In genomic region chr11:74084796-74085541, GRCh38 we compare ENCODE assay signal across 21 cellular contexts.
DNase-seq lines count a peak whose midpoint lies in the region; ATAC-seq and TF ChIP-seq lines count a peak whose summit lies in the region.
"Had no signal": no experiment of that assay in that cellular context is flagged by ENCODE, and none has a peak within 500 bp of the region (broad histone marks: within the 10 kb centered on the region; RNA-seq: fewer than 3 reads in every experiment).

No MANE protein-coding gene starts in this region.

- H3K4me3 ChIP-seq in PC-9 (no peak overlapping the region), fibroblast of mammary gland (ENCODE audit: control insufficient read depth, low read depth, low read length) (no peak overlapping the region), smooth muscle cell (no peak overlapping the region)
- H3K4me3 ChIP-seq: body of pancreas, psoas muscle, SJCRH30, transverse colon had no signal

- H3K9me3 ChIP-seq in PC-9 (ENCODE audit: insufficient read depth, low read depth) (no peaks in the 10 kb centered on the region), smooth muscle cell (replicated peaks; ENCODE audit: low read depth) (no peaks in the 10 kb centered on the region)
- H3K9me3 ChIP-seq: body of pancreas, psoas muscle had no signal

- no TSS peak for BruUV-seq in PC-9 (replicated peaks; lab: Mats Ljungman, UMichigan)

- H4K20me1 ChIP-seq in PC-9 (ENCODE audit: insufficient read depth) (no peaks in the 10 kb centered on the region), smooth muscle cell (ENCODE audit: low read depth) (no peaks in the 10 kb centered on the region)

- H3K4me1 ChIP-seq in PC-9 (replicated peaks; ENCODE audit: insufficient read depth), result peaks cover 19% of the 10 kb centered on the region
- no peaks in the 10 kb centered on the region for H3K4me1 ChIP-seq in smooth muscle cell (ENCODE audit: low read depth)
- H3K4me1 ChIP-seq: body of pancreas, psoas muscle, transverse colon had no signal

- TF ChIP-seq CTCF in PC-9 (conservative IDR thresholded peaks at IDR 0.05), result no peak
- TF ChIP-seq CTCF in fibroblast of mammary gland (conservative IDR thresholded peaks at IDR 0.05; ENCODE audit: control insufficient read depth, insufficient read depth, low read depth, low read length), result no peak
- TF ChIP-seq CTCF in smooth muscle cell (IDR thresholded peaks at IDR 0.05; ENCODE audit: borderline replicate concordance, insufficient read depth, poor library complexity, severe bottlenecking), result no peak

- H3K27me3 ChIP-seq in PC-9 (ENCODE audit: insufficient read depth, low read depth), result no peaks in the 10 kb centered on the region
- H3K27me3 ChIP-seq in smooth muscle cell (ENCODE audit: low read depth), result no peaks in the 10 kb centered on the region
- H3K27me3 ChIP-seq: body of pancreas, SJCRH30, transverse colon had no signal

- DNase-seq in GM03348 (ENCODE audit: low spot score) (peak; percentile 18), PC-9 (peak; percentile 3 to 85), fibroblast of mammary gland (ENCODE audit: low read depth) (peak; percentile 10), smooth muscle cell (lab: John Stamatoyannopoulos, UW; ENCODE audit: unreplicated experiment) (no peak), epidermal melanocyte (ENCODE audit: insufficient read length, low spot score) (no peak), SW 1271 (lab: John Stamatoyannopoulos, UW) (no peak), NK-92 (lab: John Stamatoyannopoulos, UW; ENCODE audit: unreplicated experiment) (no peak)
- DNase-seq: activated CD4-positive, alpha-beta T cell treated with anti-CD3 and anti-CD28 coated beads for 1 hour; activated CD8-positive, alpha-beta memory T cell treated with anti-CD3 and anti-CD28 coated beads, Interleukin-2, amount 50 U/mL, for 48 hours; activated naive CD4-positive, alpha-beta T cell treated with Interleukin-2 at 50 U/mL for 16 hours; dermis blood vessel endothelial cell; NCI-H2029 treated with DMSO at 0.1 percent for 48 hours; NCI-H524; psoas muscle; SJCRH30; stimulated activated naive CD4-positive, alpha-beta T cell; T-helper 9 cell; transverse colon had no signal

- H2AFZ ChIP-seq in PC-9 (no peak overlapping the region), smooth muscle cell (ENCODE audit: low read depth) (no peak overlapping the region)

- WGBS in smooth muscle cell (ENCODE audit: low lambda C conversion rate), result 93% methylated on average over 2 of the region's 2 CpGs

- CTCF ChIA-PET in PC-9 (lab: Charles Lee), result no interaction called here

- H3F3A ChIP-seq in PC-9 (ENCODE audit: insufficient read depth, low read depth), result peaks cover 16% of the 10 kb centered on the region
- H3F3A ChIP-seq in smooth muscle cell (ENCODE audit: low read depth), result no peaks in the 10 kb centered on the region

- H3K9ac ChIP-seq in smooth muscle cell (ENCODE audit: low read depth), result no peak overlapping the region

- peak overlapping the region; percentile 6 for H3K4me2 ChIP-seq in PC-9
- no peak overlapping the region for H3K4me2 ChIP-seq in smooth muscle cell

- intact Hi-C loops in PC-9 (cut with micrococcal nuclease; ENCODE audit: unreplicated experiment), result no loop called here

- no peak for ATAC-seq in GM18511 (IDR thresholded peaks at IDR 0.05; ENCODE audit: unreplicated experiment)
- ATAC-seq: body of pancreas, psoas muscle had no signal

- no peaks in the 10 kb centered on the region for H3K9me2 ChIP-seq in PC-9 (ENCODE audit: insufficient read depth)

- peak overlapping the region; percentile 57 for H3K27ac ChIP-seq in PC-9
- peak overlapping the region; percentile 15 for H3K27ac ChIP-seq in smooth muscle cell (ENCODE audit: low read depth)
- H3K27ac ChIP-seq: body of pancreas, C4-2B, psoas muscle, SJCRH30, transverse colon had no signal

- no peaks in the 10 kb centered on the region for H3K79me2 ChIP-seq in PC-9 (ENCODE audit: low read depth)
- H3K79me2 ChIP-seq in smooth muscle cell (ENCODE audit: low read depth), result no peaks in the 10 kb centered on the region

- H3K36me3 ChIP-seq in PC-9 (ENCODE audit: low read depth), result peaks cover 30% of the 10 kb centered on the region; the same call in 1 of the 2 replicates
- peaks cover 10% of the 10 kb centered on the region for H3K36me3 ChIP-seq in smooth muscle cell (ENCODE audit: low read depth)

- POLR2A ChIA-PET in PC-9 (lab: Charles Lee; ENCODE audit: unreplicated experiment), result interaction anchor here (0.8 kb wide), 1 partner anchor 86 kb away, joined by 15 read pairs; the partner anchor contains the start of genes C2CD3 and PPME1

Comparison
In these comparisons a context has a peak if more than half of its experiments do, and no peak if none do; other contexts are left out.
1. DNase-seq: peak in GM03348 (single experiment), PC-9 (2 of 2) and fibroblast of mammary gland (single experiment); none in smooth muscle cell (single experiment), epidermal melanocyte (single experiment), SW 1271 (0 of 2) and NK-92 (single experiment).